In the genomic region with DNA sequence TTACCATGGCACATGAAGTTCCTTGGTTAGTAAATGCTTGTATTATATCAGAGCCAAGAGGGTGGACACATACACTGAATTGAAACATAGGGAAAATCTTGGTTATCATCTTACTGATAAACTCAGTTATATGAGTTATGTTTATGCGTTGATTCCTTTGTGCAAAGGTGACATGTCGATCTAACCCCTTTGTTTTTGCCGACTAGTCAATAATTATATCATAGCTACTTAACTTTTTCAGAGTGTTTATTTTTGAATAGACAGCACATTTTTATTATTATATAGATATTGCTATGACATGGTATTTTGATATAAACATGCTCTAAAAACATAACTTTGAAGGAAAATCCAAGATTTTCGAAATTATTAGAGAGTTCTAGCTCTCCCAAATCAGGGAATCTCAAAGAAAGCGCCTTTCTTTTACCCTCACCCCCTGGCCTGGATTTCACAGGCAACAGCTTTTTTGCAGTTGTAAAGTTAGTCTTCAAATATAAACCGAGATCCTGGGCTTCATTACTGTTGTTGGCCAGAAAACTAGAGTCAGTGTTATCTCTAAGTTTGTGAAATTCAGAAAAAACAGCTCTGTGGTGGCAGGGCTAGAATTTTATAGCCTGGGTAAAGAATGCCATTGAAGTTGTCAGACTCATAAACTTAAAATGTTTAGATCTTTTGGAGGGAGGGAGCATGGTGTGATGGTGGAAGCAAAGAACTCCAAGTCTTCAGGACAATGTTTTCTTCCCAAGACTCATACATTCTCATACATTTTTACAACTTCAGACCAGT, we compare ENCODE assay signal across 27 cellular contexts. TPM values are rescaled to one million over a fixed set of nuclear protein-coding genes. Genes with fewer than 3 reads are reported as not detected.
"Had no signal": no experiment of that assay in that cellular context is flagged by ENCODE, and none has a peak within 500 bp of the region (broad histone marks: within the 10 kb centered on the region; RNA-seq: fewer than 3 reads in every experiment).

No MANE protein-coding gene starts in this region.

- H3K4me2 ChIP-seq: hepatocyte had no signal

- DNase-seq: activated CD4-positive, alpha-beta T cell treated with anti-CD3 and anti-CD28 coated beads for 36 hours; activated CD4-positive, CD25-positive, alpha-beta regulatory T cell; activated effector memory CD4-positive, alpha-beta T cell treated with Interleukin-2 at 50 U/mL for 16 hours; activated naive CD4-positive, alpha-beta T cell treated with Interleukin-2 at 50 U/mL for 16 hours; activated T-cell treated with anti-CD3 and anti-CD28 coated beads for 4 hours; activated T-cell treated with anti-CD3 and anti-CD28 coated beads, Interleukin-2, amount 50 U/mL, for 72 hours; aorta; cerebellar nuclear complex; colonic mucosa; effector CD8-positive, alpha-beta T cell; left cardiac atrium; mammary epithelial cell; right cardiac atrium; stimulated activated CD4-positive, alpha-beta T cell treated with anti-CD3 and anti-CD28 coated beads, Interleukin-4, amount 100 ng/mL, for 24 hours; trophoblast cell had no signal

- ATAC-seq: activated CD4-positive, alpha-beta T cell treated with anti-CD3 and anti-CD28 coated beads for 36 hours; activated T-cell treated with anti-CD3 and anti-CD28 coated beads, Interleukin-2, amount 50 U/mL, for 72 hours; gastroesophageal sphincter; left cardiac atrium; natural killer cell treated with Interleukin-12 subunit alpha and Interleukin-12 subunit beta and Interleukin-15 and Interleukin-18, amount 100 ng/mL, for 72 hours; right cardiac atrium; stimulated activated effector memory CD8-positive, alpha-beta T cell treated with anti-CD3 and anti-CD28 coated beads, Interleukin-12 subunit alpha, Interleukin-12 subunit beta, amount 100 ng/mL, for 72 hours had no signal

- H3K36me3 ChIP-seq: cardiac muscle cell, colonic mucosa, gastroesophageal sphincter, thoracic aorta had no signal

- H3K4me1 ChIP-seq: colonic mucosa, gastroesophageal sphincter had no signal

- H3K27ac ChIP-seq: cardiac muscle cell, colonic mucosa, epithelial cell of prostate, gastroesophageal sphincter, hepatocyte, skin epidermis, thoracic aorta had no signal

- H2AFZ ChIP-seq: hepatocyte had no signal

- H3K79me2 ChIP-seq: hepatocyte had no signal

- H3K27me3 ChIP-seq: cardiac muscle cell, colonic mucosa, gastroesophageal sphincter, hepatocyte had no signal

- H3K4me3 ChIP-seq: cardiac muscle cell, colonic mucosa, gastroesophageal sphincter, hepatocyte, skin epidermis, thoracic aorta had no signal

- H3K9me3 ChIP-seq: colonic mucosa, gastroesophageal sphincter, thoracic aorta had no signal

RNA-seq across cellular contexts. Expression of a gene that starts 45.8 kb away (rescaled TPM):
- total RNA-seq: dermis microvascular lymphatic vessel endothelial cell; liver; mononuclear cell; natural killer cell treated with Interleukin-12 subunit alpha and Interleukin-12 subunit beta and Interleukin-15 and Interleukin-18, amount 100 ng/mL, for 72 hours; thoracic aorta had no signal
- polyA plus RNA-seq: keratinocyte had no signal
